19 cellular contexts compared by ENCODE assay signal in the genomic region with DNA sequence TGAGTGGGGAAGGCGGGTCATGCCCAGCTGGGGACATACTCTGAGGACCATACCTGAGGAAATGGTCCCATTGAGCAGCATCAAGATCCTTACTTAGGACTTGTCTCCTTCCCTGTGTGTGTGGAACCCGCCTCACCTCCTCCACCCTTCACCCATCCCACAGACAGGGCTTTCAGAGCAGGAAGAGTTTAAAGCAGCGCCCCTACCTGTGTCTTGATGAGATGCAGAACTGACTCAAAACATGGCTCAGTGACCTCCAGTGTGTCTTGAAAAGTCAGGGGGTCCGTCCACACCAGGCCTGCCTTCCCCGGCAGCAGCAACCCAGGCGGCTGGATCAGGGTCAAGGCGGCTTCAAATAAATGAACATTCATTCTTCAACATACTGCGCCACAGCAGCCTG. TPM values are rescaled to one million over a fixed set of nuclear protein-coding genes. Genes with fewer than 3 reads are reported as not detected.
A peak's percentile ranks its signal among the peaks of the same experiment; 100 is the strongest.
DNase-seq lines count a peak whose midpoint lies in the region; ATAC-seq, FAIRE-seq and TF ChIP-seq lines count a peak whose summit lies in the region.
"Had no signal": no experiment of that assay in that cellular context is flagged by ENCODE, and none has a peak within 500 bp of the region (broad histone marks: within the 10 kb centered on the region; RNA-seq: fewer than 3 reads in every experiment).

No MANE protein-coding gene starts in this region.

- H3K36me3 ChIP-seq in GM12878 (ENCODE audit: control insufficient read depth in 2 of 2, insufficient read depth in 2 of 2, low read length in 1 of 2): no peaks in the 10 kb centered on the region
- peaks cover 9% of the 10 kb centered on the region for H3K36me3 ChIP-seq in right atrium auricular region
- no peaks in the 10 kb centered on the region for H3K36me3 ChIP-seq in sigmoid colon
- peaks cover 0 to 27% (median 0%) of the 10 kb centered on the region in 3 donors for H3K36me3 ChIP-seq in Peyer's patch

- no peak for TF ChIP-seq RAD21 in GM12878 (IDR thresholded peaks at IDR 0.05; ENCODE audit: insufficient read depth, low read depth, low read length)

- TF ChIP-seq EP300 in GM12878 (IDR thresholded peaks at IDR 0.05; ENCODE audit: borderline replicate concordance in 1 of 2, control insufficient read depth in 1 of 2, low read depth in 2 of 2, low read length in 2 of 2) (no peak), sigmoid colon (IDR thresholded peaks at IDR 0.05) (no peak)

- DNase-seq in Right ventricle myocardium inferior (ENCODE audit: missing footprints): peak; percentile 56
- DNase-seq in left ventricle myocardium superior: no peak
- DNase-seq in GM12864 (ENCODE audit: low read depth): no peak
- DNase-seq in GM12878 (ENCODE audit: low read depth, low spot score): no peak
- peak; percentile 40 for DNase-seq in right atrium auricular region (ENCODE audit: low spot score)
- DNase-seq in sigmoid colon: no peak
- DNase-seq in NCI-H2171 treated with DMSO at 0.1 percent for 48 hours (lab: John Stamatoyannopoulos, UW): no peak
- no peak for DNase-seq in Peyer's patch
- DNase-seq: Caco-2; CD8-positive, alpha-beta T cell; DND-41; GDM1; HCEC 1CT; HFFc6 had no signal

- no peaks in the 10 kb centered on the region for H3K79me2 ChIP-seq in GM12878 (ENCODE audit: control insufficient read depth, insufficient read depth, low read length)

- CTCF ChIA-PET in GM12878 (lab: Yijun Ruan, JAX): no interaction called here

- POLR2A ChIA-PET in GM12878 (lab: Charles Lee): no interaction called here

- H3K9me3 ChIP-seq in GM12878 (replicated peaks; ENCODE audit: control insufficient read depth, insufficient read depth, low read length): no peaks in the 10 kb centered on the region
- H3K9me3 ChIP-seq in right atrium auricular region: no peaks in the 10 kb centered on the region
- H3K9me3 ChIP-seq in sigmoid colon: no peaks in the 10 kb centered on the region
- H3K9me3 ChIP-seq in Peyer's patch: no peaks in the 10 kb centered on the region
- H3K9me3 ChIP-seq: Caco-2 had no signal

- no peaks in the 10 kb centered on the region for H3K27me3 ChIP-seq in GM12878 (replicated peaks in 1 of 2; ENCODE audit: control insufficient read depth in 2 of 2, insufficient read depth in 2 of 2, low read length in 1 of 2)
- H3K27me3 ChIP-seq in right atrium auricular region: no peaks in the 10 kb centered on the region
- H3K27me3 ChIP-seq in sigmoid colon: no peaks in the 10 kb centered on the region
- H3K27me3 ChIP-seq in Peyer's patch: no peaks in the 10 kb centered on the region

- no peak overlapping the region for H2AFZ ChIP-seq in GM12878 (ENCODE audit: control insufficient read depth, low read depth, low read length)

- no peak overlapping the region for H3K4me2 ChIP-seq in GM12878 (ENCODE audit: control insufficient read depth, insufficient read depth)

- no peaks in the 10 kb centered on the region for H4K20me1 ChIP-seq in GM12878 (ENCODE audit: control insufficient read depth, insufficient read depth)

- SMC1A ChIA-PET in GM12878 (lab: Charles Lee; ENCODE audit: uncharacterized antibody, unreplicated experiment): no interaction called here

- no peak for FAIRE-seq in GM12878 (lab: Jason Lieb, UNC)
- FAIRE-seq: HepG2, HTR-8/SVneo had no signal

- RAD21 ChIA-PET in GM12878 (lab: Charles Lee; ENCODE audit: unreplicated experiment): no interaction called here

- intact Hi-C loops in Right ventricle myocardium inferior (cut with DNase I): no loop called here
- intact Hi-C loops in left ventricle myocardium superior (cut with micrococcal nuclease): no loop called here
- intact Hi-C loops in GM12878 (cut with micrococcal nuclease; ENCODE audit: unreplicated experiment): no loop called here
- intact Hi-C loops in sigmoid colon (cut with DNase I): no loop called here

- in situ Hi-C loops in GM12878 (cut with MboI): no loop called here

- no peak overlapping the region for H3K4me3 ChIP-seq in GM12864 (ENCODE audit: low read depth, low read length)
- H3K4me3 ChIP-seq in GM12878: no peak overlapping the region
- H3K4me3 ChIP-seq in right atrium auricular region: no peak overlapping the region
- no peak overlapping the region for H3K4me3 ChIP-seq in sigmoid colon
- no peak overlapping the region for H3K4me3 ChIP-seq in Peyer's patch

- ATAC-seq in Right ventricle myocardium inferior (no peak), left ventricle myocardium superior (no peak), GM12878 (0 out of 3 replicates have a peak, but pooled peaks have one; percentile 16)
- ATAC-seq: CD8-positive, alpha-beta T cell; HepG2 had no signal

- no peak for TF ChIP-seq POLR2A in GM12878 (IDR thresholded peaks at IDR 0.05; ENCODE audit: low read depth, low read length)
- TF ChIP-seq POLR2A in sigmoid colon (IDR thresholded peaks at IDR 0.05): no peak
- TF ChIP-seq POLR2A in Peyer's patch (IDR thresholded peaks at IDR 0.05): no peak

- H3K9ac ChIP-seq in GM12878 (ENCODE audit: control insufficient read depth, insufficient read depth, low read length): no peak overlapping the region

- H3K4me1 ChIP-seq in GM12878 (ENCODE audit: control insufficient read depth, insufficient read depth, low read length) (peaks cover 20% of the 10 kb centered on the region), right atrium auricular region (peaks cover 0 to 66% of the 10 kb centered on the region in 2 donors), sigmoid colon (no peaks in the 10 kb centered on the region), Peyer's patch (no peaks in the 10 kb centered on the region)
- H3K4me1 ChIP-seq: Caco-2 had no signal

- 61% methylated on average over 8 of the region's 8 CpGs for WGBS in GM12878 (ENCODE audit: insufficient coverage, insufficient replicate concordance, low lambda C conversion rate, missing lambda C conversion rate)
- WGBS in sigmoid colon, 2 donors: 79 to 96% methylated on average over 8 of the region's 8 CpGs

- no peak overlapping the region for H3K27ac ChIP-seq in GM12878 (ENCODE audit: control insufficient read depth, insufficient read depth)
- H3K27ac ChIP-seq in right atrium auricular region: peak overlapping the region; percentile 73 to 86
- no peak overlapping the region for H3K27ac ChIP-seq in sigmoid colon
- no peak overlapping the region for H3K27ac ChIP-seq in Peyer's patch
- H3K27ac ChIP-seq: 22Rv1 had no signal

- no TSS peak for BruUV-seq in GM12878 (replicated peaks; lab: Mats Ljungman, UMichigan)

- TF ChIP-seq CTCF in GM12864 (IDR thresholded peaks at IDR 0.05; ENCODE audit: low read depth, low read length, missing control alignments) (peak; percentile 14), GM12878 (IDR thresholded peaks at IDR 0.05 in 2 of 3, conservative IDR thresholded peaks at IDR 0.05 in 1 of 3; ENCODE audit: control insufficient read depth in 2 of 3, extremely low read depth in 1 of 3, insufficient read depth in 1 of 3, low read depth in 3 of 3, low read length in 3 of 3) (no peak), right atrium auricular region (IDR thresholded peaks at IDR 0.05) (no peak), sigmoid colon (IDR thresholded peaks at IDR 0.05) (no peak), Peyer's patch (IDR thresholded peaks at IDR 0.05) (no peak)

TF ChIP-seq in GM12878, 131 proteins besides CTCF, POLR2A, EP300 and RAD21:
- no peak for TF ChIP-seq GABPA (IDR thresholded peaks at IDR 0.05; ENCODE audit: low read depth)
- no peak for TF ChIP-seq SMARCA5 (IDR thresholded peaks at IDR 0.05)
- TF ChIP-seq TBL1XR1 (IDR thresholded peaks at IDR 0.05; ENCODE audit: low read depth, low read length): no peak
- no peak for TF ChIP-seq CHD2 (IDR thresholded peaks at IDR 0.05; ENCODE audit: borderline replicate concordance, low read depth, low read length)
- no peak for TF ChIP-seq CHD1 (IDR thresholded peaks at IDR 0.05; ENCODE audit: low read depth, low read length)

RNA-seq across cellular contexts. Expression of a gene that starts 38.4 kb away (rescaled TPM):
- total RNA-seq in Right ventricle myocardium inferior: not detected
- 0.45 TPM for total RNA-seq in left ventricle myocardium superior
- not detected in 2 replicates for total RNA-seq in GM12878 (2013; cell fraction: nucleolus; rRNA removed)
- 0.17 TPM in 1 of 2 replicates, not detected in the other for total RNA-seq in GM12878 (2014; rRNA removed)
- 0.27 TPM in 1 of 2 replicates, not detected in the other for total RNA-seq in GM12878 (2014; rRNA removed; fragmentation: Illumina TruSeq; extraction: Trizol)
- not detected in 2 replicates for total RNA-seq in GM12878 (2021)
- polyA plus RNA-seq in GM12878 (2011; ENCODE audit: low read depth): not detected
- polyA plus RNA-seq in GM12878 (2011; rRNA removed): 0.30 and 0.39 TPM in 2 replicates
- 0.60 and 0.76 TPM in 2 replicates for polyA plus RNA-seq in GM12878 (2011; cell fraction: cytosol; rRNA removed)
- polyA plus RNA-seq in GM12878 (2011; cell fraction: nucleus; rRNA removed): 0.96 and 1.2 TPM in 2 replicates
- polyA plus RNA-seq in GM12878 (2012): 0.21 TPM in 1 of 2 replicates, not detected in the other
- polyA plus RNA-seq in GM12878 (2014; fragmentation: Illumina TruSeq; extraction: Trizol): 1.1 TPM in 1 of 2 replicates, not detected in the other
- polyA plus RNA-seq in GM12878 (2014; fragmentation: Nextera tagmentation; extraction: Ambion mirVana): under 1 TPM in 1 of 2 experiments, not detected in 1; 0.22 TPM
- 0.20 and 0.29 TPM in 2 replicates for polyA plus RNA-seq in GM12878 (2014; rRNA removed)
- under 1 TPM in 1 of 2 experiments, not detected in 1; 0.28 TPM for polyA plus RNA-seq in GM12878 (2016; fragmentation: Nextera tagmentation; extraction: Ambion mirVana)
- polyA minus RNA-seq in GM12878 (2011; rRNA and poly(A)+ RNA removed): not detected in 2 replicates
- polyA minus RNA-seq in GM12878 (2011; cell fraction: cytosol; rRNA and poly(A)+ RNA removed): not detected in 2 replicates
- not detected in 2 replicates for polyA minus RNA-seq in GM12878 (2011; cell fraction: nucleus; rRNA and poly(A)+ RNA removed)
- total RNA-seq in right atrium auricular region: not detected
- under 1 TPM in 1 of 4 donors, not detected in 3; 0.82 TPM for total RNA-seq in sigmoid colon
- polyA plus RNA-seq in sigmoid colon: under 1 TPM in 1 of 3 donors, not detected in 2; 0.36 TPM
- total RNA-seq in Peyer's patch: 1 to 10 TPM in 2 of 4 donors, not detected in 2; 2.0 to 2.8 TPM
- total RNA-seq: CD8-positive, alpha-beta T cell; H4; HepG2 had no signal
- polyA plus RNA-seq: CD14-positive monocyte had no signal

Comparison
In these comparisons a context has a peak if more than half of its experiments do, and no peak if none do; other contexts are left out.
1. DNase-seq: peak in Right ventricle myocardium inferior (single experiment) and right atrium auricular region (single experiment); none in left ventricle myocardium superior (single experiment), GM12864 (single experiment), GM12878 (single experiment), sigmoid colon (single experiment), NCI-H2171 treated with DMSO at 0.1 percent for 48 hours (single experiment) and Peyer's patch (0 of 3).
2. H3K27ac ChIP-seq: peak in right atrium auricular region (2 of 2); none in GM12878 (single experiment), sigmoid colon (0 of 4) and Peyer's patch (0 of 4).